ENCODE assay signal across 1 cellular context in genomic region chr3:49134471-49135265, GRCh38.
TF ChIP-seq lines count a peak whose summit lies in the region.

No MANE protein-coding gene starts in this region.

TF ChIP-seq in HepG2, 621 proteins besides CTCF, POLR2A, EP300 and RAD21 (continued from another document and continues in another):
- TF ChIP-seq NFAT5 (CRISPR knock-in tag; IDR thresholded peaks at IDR 0.05), result no peak
- no peak for TF ChIP-seq HBP1 (CRISPR knock-in tag; IDR thresholded peaks at IDR 0.05; ENCODE audit: low read depth)
- TF ChIP-seq IRF9 (CRISPR knock-in tag; IDR thresholded peaks at IDR 0.05; ENCODE audit: borderline replicate concordance), result no peak
- TF ChIP-seq ZNF891 (CRISPR knock-in tag; IDR thresholded peaks at IDR 0.05), result no peak
- TF ChIP-seq POGZ (CRISPR knock-in tag; IDR thresholded peaks at IDR 0.05), result 0 out of 2 replicates have a peak, but pooled peaks have one; percentile 45
- no peak for TF ChIP-seq ARHGAP35 (CRISPR knock-in tag; IDR thresholded peaks at IDR 0.05; ENCODE audit: borderline replicate concordance)
- peak; percentile 47; the same call in 1 of the 2 replicates for TF ChIP-seq DNMT1 (CRISPR knock-in tag; IDR thresholded peaks at IDR 0.05)
- TF ChIP-seq SALL2 (CRISPR knock-in tag; IDR thresholded peaks at IDR 0.05), result no peak
- no peak for TF ChIP-seq TAF1 (CRISPR knock-in tag; IDR thresholded peaks at IDR 0.05)
- peak; percentile 35; the same call in 1 of the 2 replicates for TF ChIP-seq MEIS1 (CRISPR knock-in tag; IDR thresholded peaks at IDR 0.05; ENCODE audit: borderline replicate concordance)
- 0 out of 2 replicates have a peak, but pooled peaks have one; percentile 6 for TF ChIP-seq HDAC1 (CRISPR knock-in tag; IDR thresholded peaks at IDR 0.05)
- TF ChIP-seq ZKSCAN8 (CRISPR knock-in tag; IDR thresholded peaks at IDR 0.05; ENCODE audit: borderline replicate concordance), result no peak
- TF ChIP-seq ZNF224 (CRISPR knock-in tag; IDR thresholded peaks at IDR 0.05), result no peak
- peak; percentile 54 for TF ChIP-seq TBL1XR1 (IDR thresholded peaks at IDR 0.05; ENCODE audit: borderline replicate concordance, low read length, partially characterized antibody)
- TF ChIP-seq ERF (CRISPR knock-in tag; IDR thresholded peaks at IDR 0.05), result peak; percentile 36; the same call in 1 of the 2 replicates
- TF ChIP-seq ZIK1 (CRISPR knock-in tag; IDR thresholded peaks at IDR 0.05; ENCODE audit: borderline replicate concordance, low read depth), result no peak
- no peak for TF ChIP-seq ZNF354B (CRISPR knock-in tag; IDR thresholded peaks at IDR 0.05)
- TF ChIP-seq NCOR1 (IDR thresholded peaks at IDR 0.05; ENCODE audit: borderline replicate concordance, low read length), result peak; percentile 62
- TF ChIP-seq RARA (CRISPR knock-in tag; IDR thresholded peaks at IDR 0.05), result peak; percentile 90
- TF ChIP-seq ZNF800 (CRISPR knock-in tag; IDR thresholded peaks at IDR 0.05), result no peak
- TF ChIP-seq ARID2 (CRISPR knock-in tag; IDR thresholded peaks at IDR 0.05; ENCODE audit: borderline replicate concordance), result 0 out of 2 replicates have a peak, but pooled peaks have one; percentile 23
- TF ChIP-seq HNRNPL (IDR thresholded peaks at IDR 0.05; ENCODE audit: low read depth, low read length), result 0 out of 2 replicates have a peak, but pooled peaks have one; percentile 61
- 0 out of 2 replicates have a peak, but pooled peaks have one; percentile 39 for TF ChIP-seq KDM1A (CRISPR knock-in tag; IDR thresholded peaks at IDR 0.05)
- no peak for TF ChIP-seq ZNF841 (CRISPR knock-in tag; IDR thresholded peaks at IDR 0.05; ENCODE audit: borderline replicate concordance)
- 0 out of 2 replicates have a peak, but pooled peaks have one; percentile 14 for TF ChIP-seq STAG1 (CRISPR knock-in tag; IDR thresholded peaks at IDR 0.05)
- peak; percentile 62; the same call in 1 of the 2 replicates for TF ChIP-seq MTA1 (CRISPR knock-in tag; IDR thresholded peaks at IDR 0.05; ENCODE audit: borderline replicate concordance)
- TF ChIP-seq SMARCC2 (IDR thresholded peaks at IDR 0.05), result no peak
- 0 out of 2 replicates have a peak, but pooled peaks have one; percentile 21 for TF ChIP-seq ARID3A (IDR thresholded peaks at IDR 0.05; ENCODE audit: low read depth, low read length)
- TF ChIP-seq SNAI1 (CRISPR knock-in tag; IDR thresholded peaks at IDR 0.05; ENCODE audit: borderline replicate concordance), result no peak
- no peak for TF ChIP-seq AKAP8 (CRISPR knock-in tag; IDR thresholded peaks at IDR 0.05)
- peak; percentile 31; the same call in 1 of the 2 replicates for TF ChIP-seq BRF2 (CRISPR knock-in tag; IDR thresholded peaks at IDR 0.05)
- TF ChIP-seq ZNF710 (CRISPR knock-in tag; IDR thresholded peaks at IDR 0.05; ENCODE audit: borderline replicate concordance), result no peak
- TF ChIP-seq BCL6 (CRISPR knock-in tag; IDR thresholded peaks at IDR 0.05), result peak; percentile 14
- 0 out of 4 replicates have a peak, but pooled peaks of 1 of the 2 experiments have one; percentile 43 for TF ChIP-seq HMGXB4 (CRISPR knock-in tag; IDR thresholded peaks at IDR 0.05; ENCODE audit: borderline replicate concordance in 1 of 2, low read depth in 1 of 2)
- peak; percentile 63; the same call in 1 of the 2 replicates for TF ChIP-seq ZNF431 (CRISPR knock-in tag; IDR thresholded peaks at IDR 0.05; ENCODE audit: borderline replicate concordance, low read depth)
- no peak for TF ChIP-seq RNF219 (CRISPR knock-in tag; IDR thresholded peaks at IDR 0.05)
- no peak for TF ChIP-seq MTF1 (CRISPR knock-in tag; IDR thresholded peaks at IDR 0.05)
- TF ChIP-seq KLF12 (CRISPR knock-in tag; IDR thresholded peaks at IDR 0.05; ENCODE audit: borderline replicate concordance), result no peak
- no peak for TF ChIP-seq KDM2A (CRISPR knock-in tag; IDR thresholded peaks at IDR 0.05; ENCODE audit: borderline replicate concordance, low read depth)
- no peak for TF ChIP-seq ZSCAN22 (CRISPR knock-in tag; IDR thresholded peaks at IDR 0.05)
- 0 out of 2 replicates have a peak, but pooled peaks have one; percentile 10 for TF ChIP-seq PHF8 (CRISPR knock-in tag; IDR thresholded peaks at IDR 0.05)
- no peak for TF ChIP-seq SMARCE1 (IDR thresholded peaks at IDR 0.05; ENCODE audit: borderline replicate concordance)
- no peak for TF ChIP-seq ZNF333 (CRISPR knock-in tag; IDR thresholded peaks at IDR 0.05; ENCODE audit: borderline replicate concordance)
- peak; percentile 38; the same call in 1 of the 2 replicates for TF ChIP-seq YEATS4 (CRISPR knock-in tag; IDR thresholded peaks at IDR 0.05; ENCODE audit: borderline replicate concordance)
- TF ChIP-seq SP2 (CRISPR knock-in tag; IDR thresholded peaks at IDR 0.05), result no peak
- TF ChIP-seq ETV6 (CRISPR knock-in tag; conservative IDR thresholded peaks at IDR 0.05), result no peak
